In the genomic region with DNA sequence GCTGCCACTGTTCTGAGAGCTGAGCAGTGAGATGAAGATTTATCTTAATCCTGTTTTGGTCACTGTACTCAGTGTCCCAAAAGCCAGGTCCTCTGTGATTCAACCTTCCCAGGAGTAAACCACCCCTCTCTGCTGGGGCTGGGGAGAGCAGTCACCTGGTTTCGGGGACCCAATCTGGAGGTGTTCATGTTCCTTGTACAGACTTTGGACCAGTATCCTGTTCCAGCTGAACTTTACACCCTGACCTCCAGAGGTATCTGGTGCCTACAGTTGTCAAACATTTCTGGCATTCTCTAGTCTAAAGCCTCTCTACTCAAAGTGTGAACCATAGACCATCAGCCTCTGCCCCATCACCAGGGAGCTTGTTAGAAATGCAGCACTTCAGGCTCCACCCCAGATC, we compare ENCODE assay signal across 16 cellular contexts. TPM values are rescaled to one million over a fixed set of nuclear protein-coding genes. Genes with fewer than 3 reads are reported as not detected.
A peak's percentile ranks its signal among the peaks of the same experiment; 100 is the strongest.
DNase-seq lines count a peak whose midpoint lies in the region; ATAC-seq and TF ChIP-seq lines count a peak whose summit lies in the region.
"Had no signal": no experiment of that assay in that cellular context is flagged by ENCODE, and none has a peak within 500 bp of the region (broad histone marks: within the 10 kb centered on the region; RNA-seq: fewer than 3 reads in every experiment).

No MANE protein-coding gene starts in this region.

- H3K4me3 ChIP-seq in right atrium auricular region = no peak overlapping the region
- H3K4me3 ChIP-seq in colonic mucosa = no peak overlapping the region
- H3K4me3 ChIP-seq in liver (ENCODE audit: low read depth in 1 of 3, low read length in 3 of 3) = no peak overlapping the region
- H3K4me3 ChIP-seq: A549, K562, Peyer's patch had no signal

- no peak overlapping the region for H3K27ac ChIP-seq in right atrium auricular region
- H3K27ac ChIP-seq in colonic mucosa = no peak overlapping the region
- no peak overlapping the region for H3K27ac ChIP-seq in liver (ENCODE audit: low read depth in 1 of 2, low read length in 2 of 2)
- H3K27ac ChIP-seq: A549 had no signal

- H3K36me3 ChIP-seq in right atrium auricular region (no peaks in the 10 kb centered on the region), colonic mucosa (no peaks in the 10 kb centered on the region), liver (ENCODE audit: control insufficient read depth in 4 of 4, insufficient read depth in 3 of 4, low read depth in 1 of 4, low read length in 3 of 4) (no peaks in the 10 kb centered on the region)
- H3K36me3 ChIP-seq: Peyer's patch had no signal

- ATAC-seq in Right ventricle myocardium inferior (peak; percentile 31), sciatic nerve (no peak), HG02763 (IDR thresholded peaks at IDR 0.05; ENCODE audit: unreplicated experiment) (no peak), HG03571 (IDR thresholded peaks at IDR 0.05; ENCODE audit: unreplicated experiment) (no peak)
- ATAC-seq: K562 had no signal

- TF ChIP-seq RAD21 in liver (IDR thresholded peaks at IDR 0.05) = peak; percentile 34 to 42

- intact Hi-C loops in Right ventricle myocardium inferior (cut with DNase I) = no loop called here
- intact Hi-C loops in colonic mucosa (cut with DNase I) = no loop called here
- intact Hi-C loops in sciatic nerve (cut with DNase I) = no loop called here

- H3K9me3 ChIP-seq in right atrium auricular region (no peaks in the 10 kb centered on the region), colonic mucosa (no peaks in the 10 kb centered on the region), liver (ENCODE audit: control insufficient read depth in 4 of 4, low read length in 3 of 4) (no peaks in the 10 kb centered on the region)
- H3K9me3 ChIP-seq: A549, Peyer's patch had no signal

- 33% methylated on average over 1 of the region's 1 CpG for WGBS in liver

- TF ChIP-seq CTCF in right atrium auricular region (IDR thresholded peaks at IDR 0.05) (no peak), colonic mucosa (IDR thresholded peaks at IDR 0.05) (no peak), liver (IDR thresholded peaks at IDR 0.05; ENCODE audit: low read depth, low read length, missing input control) (no peak)

- no peak overlapping the region for H3K9ac ChIP-seq in colonic mucosa (ENCODE audit: low read depth in 2 of 2, low read length in 2 of 2)
- no peak overlapping the region for H3K9ac ChIP-seq in liver (ENCODE audit: low read depth in 1 of 2, low read length in 2 of 2)

- no peak for DNase-seq in Right ventricle myocardium inferior (ENCODE audit: missing footprints)
- no peak for DNase-seq in right atrium auricular region (ENCODE audit: low spot score)
- DNase-seq in colonic mucosa = peak; percentile 39
- no peak for DNase-seq in sciatic nerve (ENCODE audit: low spot score)
- DNase-seq: DMS79, HCEC 1CT, NCI-H146, NCI-H446 treated with DMSO at 0.1 percent for 48 hours, NCI-H748 treated with DMSO at 0.1 percent for 48 hours, Peyer's patch, SHP77 treated with DMSO at 0.1 percent for 48 hours had no signal

- H3K4me1 ChIP-seq in right atrium auricular region (peaks cover 0 to 13% of the 10 kb centered on the region in 2 donors), colonic mucosa (peaks cover 3% of the 10 kb centered on the region), liver (ENCODE audit: control insufficient read depth in 4 of 4, insufficient read depth in 4 of 4, low read length in 3 of 4) (peaks cover 0 to 14% (median 5%) of the 10 kb centered on the region in 4 donors)

- H3K27me3 ChIP-seq in right atrium auricular region (no peaks in the 10 kb centered on the region), colonic mucosa (no peaks in the 10 kb centered on the region), liver (ENCODE audit: control insufficient read depth in 4 of 4, insufficient read depth in 4 of 4, low read length in 3 of 4) (no peaks in the 10 kb centered on the region)
- H3K27me3 ChIP-seq: Peyer's patch had no signal

TF ChIP-seq in liver, 16 proteins besides CTCF, POLR2A, EP300 and RAD21:
- TF ChIP-seq EGR1 (IDR thresholded peaks at IDR 0.05; ENCODE audit: low read depth in 2 of 2) (no peak), HNF4G (IDR thresholded peaks at IDR 0.05) (peak; percentile 100), FOXA2 (IDR thresholded peaks at IDR 0.05) (no peak), NR2F2 (IDR thresholded peaks at IDR 0.05) (peak; percentile 65), TAF1 (conservative IDR thresholded peaks at IDR 0.05) (no peak), HNF4A (conservative IDR thresholded peaks at IDR 0.05) (peak; percentile 99 to 100), GABPA (IDR thresholded peaks at IDR 0.05 in 1 of 2, conservative IDR thresholded peaks at IDR 0.05 in 1 of 2) (no peak), YY1 (IDR thresholded peaks at IDR 0.05) (peak; percentile 55), FOXA1 (IDR thresholded peaks at IDR 0.05) (no peak), RXRA (IDR thresholded peaks at IDR 0.05) (peak; percentile 85 to 88), SP1 (IDR thresholded peaks at IDR 0.05) (peak; percentile 84), JUND (IDR thresholded peaks at IDR 0.05) (peak; percentile 61 to 77)
- TF ChIP-seq, protein P1, sequence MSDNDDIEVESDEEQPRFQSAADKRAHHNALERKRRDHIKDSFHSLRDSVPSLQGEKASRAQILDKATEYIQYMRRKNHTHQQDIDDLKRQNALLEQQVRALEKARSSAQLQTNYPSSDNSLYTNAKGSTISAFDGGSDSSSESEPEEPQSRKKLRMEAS (IDR thresholded peaks at IDR 0.05) = peak; percentile 22
- TF ChIP-seq, protein P2, sequence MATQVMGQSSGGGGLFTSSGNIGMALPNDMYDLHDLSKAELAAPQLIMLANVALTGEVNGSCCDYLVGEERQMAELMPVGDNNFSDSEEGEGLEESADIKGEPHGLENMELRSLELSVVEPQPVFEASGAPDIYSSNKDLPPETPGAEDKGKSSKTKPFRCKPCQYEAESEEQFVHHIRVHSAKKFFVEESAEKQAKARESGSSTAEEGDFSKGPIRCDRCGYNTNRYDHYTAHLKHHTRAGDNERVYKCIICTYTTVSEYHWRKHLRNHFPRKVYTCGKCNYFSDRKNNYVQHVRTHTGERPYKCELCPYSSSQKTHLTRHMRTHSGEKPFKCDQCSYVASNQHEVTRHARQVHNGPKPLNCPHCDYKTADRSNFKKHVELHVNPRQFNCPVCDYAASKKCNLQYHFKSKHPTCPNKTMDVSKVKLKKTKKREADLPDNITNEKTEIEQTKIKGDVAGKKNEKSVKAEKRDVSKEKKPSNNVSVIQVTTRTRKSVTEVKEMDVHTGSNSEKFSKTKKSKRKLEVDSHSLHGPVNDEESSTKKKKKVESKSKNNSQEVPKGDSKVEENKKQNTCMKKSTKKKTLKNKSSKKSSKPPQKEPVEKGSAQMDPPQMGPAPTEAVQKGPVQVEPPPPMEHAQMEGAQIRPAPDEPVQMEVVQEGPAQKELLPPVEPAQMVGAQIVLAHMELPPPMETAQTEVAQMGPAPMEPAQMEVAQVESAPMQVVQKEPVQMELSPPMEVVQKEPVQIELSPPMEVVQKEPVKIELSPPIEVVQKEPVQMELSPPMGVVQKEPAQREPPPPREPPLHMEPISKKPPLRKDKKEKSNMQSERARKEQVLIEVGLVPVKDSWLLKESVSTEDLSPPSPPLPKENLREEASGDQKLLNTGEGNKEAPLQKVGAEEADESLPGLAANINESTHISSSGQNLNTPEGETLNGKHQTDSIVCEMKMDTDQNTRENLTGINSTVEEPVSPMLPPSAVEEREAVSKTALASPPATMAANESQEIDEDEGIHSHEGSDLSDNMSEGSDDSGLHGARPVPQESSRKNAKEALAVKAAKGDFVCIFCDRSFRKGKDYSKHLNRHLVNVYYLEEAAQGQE (IDR thresholded peaks at IDR 0.05) = peak; percentile 62
- TF ChIP-seq, protein P3, sequence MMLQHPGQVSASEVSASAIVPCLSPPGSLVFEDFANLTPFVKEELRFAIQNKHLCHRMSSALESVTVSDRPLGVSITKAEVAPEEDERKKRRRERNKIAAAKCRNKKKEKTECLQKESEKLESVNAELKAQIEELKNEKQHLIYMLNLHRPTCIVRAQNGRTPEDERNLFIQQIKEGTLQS (IDR thresholded peaks at IDR 0.05) = no peak
- TF ChIP-seq, protein P4, sequence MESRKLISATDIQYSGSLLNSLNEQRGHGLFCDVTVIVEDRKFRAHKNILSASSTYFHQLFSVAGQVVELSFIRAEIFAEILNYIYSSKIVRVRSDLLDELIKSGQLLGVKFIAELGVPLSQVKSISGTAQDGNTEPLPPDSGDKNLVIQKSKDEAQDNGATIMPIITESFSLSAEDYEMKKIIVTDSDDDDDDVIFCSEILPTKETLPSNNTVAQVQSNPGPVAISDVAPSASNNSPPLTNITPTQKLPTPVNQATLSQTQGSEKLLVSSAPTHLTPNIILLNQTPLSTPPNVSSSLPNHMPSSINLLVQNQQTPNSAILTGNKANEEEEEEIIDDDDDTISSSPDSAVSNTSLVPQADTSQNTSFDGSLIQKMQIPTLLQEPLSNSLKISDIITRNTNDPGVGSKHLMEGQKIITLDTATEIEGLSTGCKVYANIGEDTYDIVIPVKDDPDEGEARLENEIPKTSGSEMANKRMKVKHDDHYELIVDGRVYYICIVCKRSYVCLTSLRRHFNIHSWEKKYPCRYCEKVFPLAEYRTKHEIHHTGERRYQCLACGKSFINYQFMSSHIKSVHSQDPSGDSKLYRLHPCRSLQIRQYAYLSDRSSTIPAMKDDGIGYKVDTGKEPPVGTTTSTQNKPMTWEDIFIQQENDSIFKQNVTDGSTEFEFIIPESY (IDR thresholded peaks at IDR 0.05) = no peak
TF ChIP-seq in liver: peak in this region for 9.

RNA-seq across cellular contexts. Expression of a gene that starts 22.1 kb away (rescaled TPM):
- total RNA-seq in Right ventricle myocardium inferior (65.7 TPM), right atrium auricular region (10 to 100 TPM; 59.4 to 74.5 TPM), colonic mucosa (10 to 100 TPM; 56.7 to 75.9 TPM), liver (10 to 100 TPM; 13.5 to 20.4 TPM), sciatic nerve (9.3 TPM)
- polyA plus RNA-seq in liver = 1 to 10 TPM; 4.2 to 6.8 TPM
